In genomic region chr12:29110506-29111442, GRCh38 we compare ENCODE assay signal across 13 cellular contexts. TPM values are rescaled to one million over a fixed set of nuclear protein-coding genes. Genes with fewer than 3 reads are reported as not detected.
DNase-seq lines count a peak whose midpoint lies in the region; ATAC-seq and TF ChIP-seq lines count a peak whose summit lies in the region.
"Had no signal": no experiment of that assay in that cellular context is flagged by ENCODE, and none has a peak within 500 bp of the region (broad histone marks: within the 10 kb centered on the region; RNA-seq: fewer than 3 reads in every experiment).

No MANE protein-coding gene starts in this region.

- ATAC-seq in GM19395 (IDR thresholded peaks at IDR 0.05; ENCODE audit: unreplicated experiment) (peak; percentile 97), HG02852 (IDR thresholded peaks at IDR 0.05; ENCODE audit: unreplicated experiment) (peak; percentile 61), HG03558 (IDR thresholded peaks at IDR 0.05; ENCODE audit: extremely low read depth, unreplicated experiment) (peak; percentile 76), GM21360 (IDR thresholded peaks at IDR 0.05; ENCODE audit: unreplicated experiment) (no peak)
- ATAC-seq: T-helper 17 cell had no signal

- no peak overlapping the region for H3K27ac ChIP-seq in colonic mucosa
- H3K27ac ChIP-seq: breast epithelium had no signal

- DNase-seq in NCI-H1092 treated with DMSO at 0.1 percent for 48 hours (lab: John Stamatoyannopoulos, UW) (no peak), GM19240 (ENCODE audit: insufficient read length, low spot score) (no peak), colonic mucosa (no peak)
- DNase-seq: activated CD4-positive, alpha-beta T cell treated with anti-CD3 and anti-CD28 coated beads, Interleukin-2, amount 50 U/mL, for 48 hours; activated gamma-delta T cell treated with Interleukin-2 at 50 U/mL for 16 hours; CD4-positive, CD25-positive, alpha-beta regulatory T cell; NCI-H2171 treated with DMSO at 0.1 percent for 48 hours; T-helper 17 cell had no signal

- no peaks in the 10 kb centered on the region for H3K9me3 ChIP-seq in colonic mucosa

- TF ChIP-seq CTCF in colonic mucosa (IDR thresholded peaks at IDR 0.05), result no peak

- no peaks in the 10 kb centered on the region for H3K36me3 ChIP-seq in colonic mucosa
- H3K36me3 ChIP-seq: breast epithelium had no signal

- intact Hi-C loops in colonic mucosa (cut with DNase I), result no loop called here

- no peaks in the 10 kb centered on the region for H3K27me3 ChIP-seq in colonic mucosa
- H3K27me3 ChIP-seq: breast epithelium had no signal

- no peak overlapping the region for H3K4me3 ChIP-seq in colonic mucosa
- H3K4me3 ChIP-seq: breast epithelium had no signal

- no peaks in the 10 kb centered on the region for H3K4me1 ChIP-seq in colonic mucosa
- H3K4me1 ChIP-seq: breast epithelium had no signal

- H3K9ac ChIP-seq in colonic mucosa (ENCODE audit: low read depth in 2 of 2, low read length in 2 of 2), result no peak overlapping the region

RNA-seq across cellular contexts. Expression of gene FAR2, which starts 38.3 kb away (rescaled TPM):
- 10 to 100 TPM; 67.4 to 83.6 TPM for total RNA-seq in colonic mucosa
